ENCODE assay signal across 9 cellular contexts in genomic region chr9:128274245-128274644, GRCh38. TPM values are rescaled to one million over a fixed set of nuclear protein-coding genes. Genes with fewer than 3 reads are reported as not detected.
A peak's percentile ranks its signal among the peaks of the same experiment; 100 is the strongest.
DNase-seq lines count a peak whose midpoint lies in the region; TF ChIP-seq lines count a peak whose summit lies in the region.
"Had no signal": no experiment of that assay in that cellular context is flagged by ENCODE, and none has a peak within 500 bp of the region (broad histone marks: within the 10 kb centered on the region; RNA-seq: fewer than 3 reads in every experiment).

No MANE protein-coding gene starts in this region.

- peaks cover 15% of the 10 kb centered on the region for H3K36me3 Mint-ChIP-seq in chondrocyte (ENCODE audit: low read depth)
- peaks cover 24% of the 10 kb centered on the region for H3K36me3 Mint-ChIP-seq in nephron (ENCODE audit: low read depth)

- peaks cover 14% of the 10 kb centered on the region; the same call in 1 of the 2 replicates for H4K20me1 ChIP-seq in BLaER1

- no peaks in the 10 kb centered on the region for H3K9me3 Mint-ChIP-seq in chondrocyte (ENCODE audit: low read depth)
- H3K9me3 Mint-ChIP-seq in nephron: no peaks in the 10 kb centered on the region

- TF ChIP-seq CTCF in LNCaP clone FGC (IDR thresholded peaks at IDR 0.05; ENCODE audit: control insufficient read depth, extremely low read depth, insufficient read depth) (no peak), chondrocyte (IDR thresholded peaks at IDR 0.05) (no peak), nephron (IDR thresholded peaks at IDR 0.05; ENCODE audit: unreplicated experiment in 3 of 3) (no peak)

- peak overlapping the region; percentile 87 for H3K27ac Mint-ChIP-seq in chondrocyte (ENCODE audit: unreplicated experiment)
- H3K27ac Mint-ChIP-seq in nephron: peak overlapping the region in 1 of 3 experiments; percentile 57

- no peaks in the 10 kb centered on the region for H3K27me3 ChIP-seq in BLaER1

- H3K4me2 ChIP-seq in BLaER1: peak overlapping the region; percentile 96

- H3K27me3 Mint-ChIP-seq in chondrocyte (ENCODE audit: low read depth) (no peaks in the 10 kb centered on the region), nephron (ENCODE audit: low read depth) (no peaks in the 10 kb centered on the region)

- H3K36me3 ChIP-seq in BLaER1: peaks cover 35% of the 10 kb centered on the region

- no peak overlapping the region for H3K27ac ChIP-seq in BLaER1

- no peaks in the 10 kb centered on the region for H3K9me3 ChIP-seq in BLaER1

- H3K4me3 Mint-ChIP-seq in chondrocyte (ENCODE audit: unreplicated experiment): peak overlapping the region; percentile 100
- peak overlapping the region; percentile 96 to 98 (median 98) for H3K4me3 Mint-ChIP-seq in nephron

- DNase-seq in LNCaP clone FGC (ENCODE audit: low read depth): no peak
- DNase-seq in chondrocyte (ENCODE audit: low spot score): no peak
- no peak for DNase-seq in dedifferentiated amniotic fluid mesenchymal stem cell (ENCODE audit: extremely low spot score)
- no peak for DNase-seq in Kasumi-1 (lab: John Stamatoyannopoulos, UW)
- DNase-seq in NCI-H1105 (lab: John Stamatoyannopoulos, UW): no peak
- no peak for DNase-seq in NCI-H2196 (lab: John Stamatoyannopoulos, UW; ENCODE audit: unreplicated experiment)
- DNase-seq: retina had no signal

- peaks cover 40% of the 10 kb centered on the region for H3K4me1 ChIP-seq in BLaER1

- no peak overlapping the region for H3K9ac ChIP-seq in BLaER1

- H3K4me3 ChIP-seq in BLaER1 (no peak overlapping the region), LNCaP clone FGC (ENCODE audit: low read depth, low read length) (peak overlapping the region; percentile 87; the same call in 1 of the 2 replicates)

- H3K4me1 Mint-ChIP-seq in chondrocyte (ENCODE audit: low read depth): peaks cover 42% of the 10 kb centered on the region
- H3K4me1 Mint-ChIP-seq in nephron: peaks cover 28% of the 10 kb centered on the region

RNA-seq across cellular contexts. Expression of gene GOLGA2, which starts 1.6 kb away (rescaled TPM):
- total RNA-seq in chondrocyte: 201 to 243 TPM (median 210 TPM) in 3 replicates

RNA-seq across cellular contexts. Expression of gene SWI5, which starts 1.8 kb away (rescaled TPM):
- 29.4 to 33.7 TPM (median 31.7 TPM) in 3 replicates for total RNA-seq in chondrocyte

RNA-seq across cellular contexts. Expression of gene TRUB2, which starts 48.0 kb away (rescaled TPM):
- 19.8 to 22.2 TPM (median 20.8 TPM) in 3 replicates for total RNA-seq in chondrocyte

RNA-seq across cellular contexts. Expression of gene COQ4, which starts 48.4 kb away (rescaled TPM):
- 19.7 to 37.5 TPM (median 24.5 TPM) in 3 replicates for total RNA-seq in chondrocyte
